ENCODE assay signal across 8 cellular contexts in genomic region chr19:14189415-14189814, GRCh38.
"Had no signal": no experiment of that assay in that cellular context is flagged by ENCODE, and none has a peak within 500 bp of the region (broad histone marks: within the 10 kb centered on the region; RNA-seq: fewer than 3 reads in every experiment).

No MANE protein-coding gene starts in this region.

- FAIRE-seq: G401.6, GM12878, GM12891, GM12892, GM18507, GM19239 had no signal

- H3K4me3 ChIP-seq: GM12878 had no signal

- ATAC-seq: GM12878 had no signal

- DNase-seq: GDM1, GF-D8 had no signal
